In genomic region chr12:130596241-130596640, GRCh38 we compare ENCODE assay signal across 32 cellular contexts.
"Had no signal": no experiment of that assay in that cellular context is flagged by ENCODE, and none has a peak within 500 bp of the region (broad histone marks: within the 10 kb centered on the region; RNA-seq: fewer than 3 reads in every experiment).

No MANE protein-coding gene starts in this region.

- H3K27me3 ChIP-seq: adrenal gland, ascending aorta, body of pancreas, brain microvascular endothelial cell, cardiac muscle cell had no signal

- H3K4me3 ChIP-seq: adrenal gland, ascending aorta, body of pancreas, breast epithelium, cardiac muscle cell had no signal

- H3K36me3 ChIP-seq: adrenal gland, ascending aorta, brain microvascular endothelial cell, breast epithelium, cardiac muscle cell had no signal

- H3K4me1 ChIP-seq: adrenal gland, ascending aorta, body of pancreas, breast epithelium had no signal

- H3K27ac ChIP-seq: adrenal gland, ascending aorta, body of pancreas, brain microvascular endothelial cell, breast epithelium, cardiac muscle cell had no signal

- DNase-seq: activated effector memory CD4-positive, alpha-beta T cell treated with anti-CD3 and anti-CD28 coated beads, Interleukin-2, amount 50 U/mL, for 16 hours; activated effector memory CD4-positive, alpha-beta T cell treated with Interleukin-2 at 50 U/mL for 16 hours; activated gamma-delta T cell; activated gamma-delta T cell treated with Interleukin-2 at 50 U/mL for 16 hours; activated naive CD4-positive, alpha-beta T cell; activated naive CD4-positive, alpha-beta T cell treated with anti-CD3 and anti-CD28 coated beads for 36 hours; activated naive CD4-positive, alpha-beta T cell treated with anti-CD3 and anti-CD28 coated beads, Interleukin-2, amount 10 ng/mL, durations not matched to agents 7 days and 5 days; activated naive CD4-positive, alpha-beta T cell treated with anti-CD3 and anti-CD28 coated beads, Interleukin-2, amount 50 U/mL, for 16 hours; activated naive CD4-positive, alpha-beta T cell treated with Interleukin-2 at 50 U/mL for 16 hours; activated naive CD8-positive, alpha-beta T cell treated with anti-CD3 and anti-CD28 coated beads for 36 hours; activated naive CD8-positive, alpha-beta T cell treated with anti-CD3 and anti-CD28 coated beads, Interleukin-2, amount 10 ng/mL, durations not matched to agents 7 days and 5 days; activated naive CD8-positive, alpha-beta T cell treated with anti-CD3 and anti-CD28 coated beads, Interleukin-2, amount 50 U/mL, for 24 hours; activated T-cell treated with anti-CD3 and anti-CD28 coated beads, Interleukin-2, amount 50 U/mL, for 1 hour; activated T-cell treated with anti-CD3 and anti-CD28 coated beads, Interleukin-2, amount 50 U/mL, for 24 hours; activated T-cell treated with anti-CD3 and anti-CD28 coated beads, Interleukin-2, amount 50 U/mL, for 4 hours; activated T-cell treated with anti-CD3 and anti-CD28 coated beads, Interleukin-2, amount 50 U/mL, for 48 hours; activated T-cell treated with anti-CD3 and anti-CD28 coated beads, Interleukin-2, amount 50 U/mL, for 72 hours; adrenal gland; amniotic stem cell; amygdala; anterior cingulate cortex; aorta; body of pancreas; brain microvascular endothelial cell; caudate nucleus; central memory CD4-positive, alpha-beta T cell; cerebellar nuclear complex had no signal

- ATAC-seq: activated naive CD4-positive, alpha-beta T cell treated with anti-CD3 and anti-CD28 coated beads, Interleukin-2, amount 50 U/mL, for 72 hours; activated naive CD8-positive, alpha-beta T cell treated with anti-CD3 and anti-CD28 coated beads, Interleukin-2, amount 50 U/mL, for 24 hours; activated T-cell treated with anti-CD3 and anti-CD28 coated beads, Interleukin-2, amount 50 U/mL, for 4 hours; activated T-cell treated with anti-CD3 and anti-CD28 coated beads, Interleukin-2, amount 50 U/mL, for 72 hours; activated T-helper 17 cell treated with anti-CD3 and anti-CD28 coated beads, Interleukin-2, amount 50 U/mL, for 72 hours; body of pancreas had no signal

- H3K9me3 ChIP-seq: adrenal gland, body of pancreas had no signal
